ENCODE assay signal across 8 cellular contexts in genomic region chr1:923131-923990, GRCh38. TPM values are rescaled to one million over a fixed set of nuclear protein-coding genes. Genes with fewer than 3 reads are reported as not detected.
A peak's percentile ranks its signal among the peaks of the same experiment; 100 is the strongest.
DNase-seq lines count a peak whose midpoint lies in the region; ATAC-seq and TF ChIP-seq lines count a peak whose summit lies in the region.

Gene SAMD11, plus strand, starts transcription at chr1:923923. Its CDS starts 509 bp downstream, at chr1:924432.

- no peaks in the 10 kb centered on the region for H3K9me3 ChIP-seq in lower lobe of right lung

- no peak for TF ChIP-seq CTCF in lower lobe of right lung (IDR thresholded peaks at IDR 0.05)

- H3K27ac ChIP-seq in lower lobe of right lung: no peak within 1 kb of the TSS

- H3K4me1 ChIP-seq in lower lobe of right lung: peaks cover 38% of the 10 kb centered on the region

- intact Hi-C loops in lower lobe of right lung (cut with DNase I): no loop called here

- H3K36me3 ChIP-seq in lower lobe of right lung: no peaks in the 10 kb centered on the region

- peak; percentile 87 for DNase-seq in GM03348 (ENCODE audit: low spot score)
- DNase-seq in NCI-H2171 treated with DMSO at 0.1 percent for 48 hours (lab: John Stamatoyannopoulos, UW): peak; percentile 54
- peak; percentile 63 to 66 for DNase-seq in activated CD4-positive, alpha-beta T cell treated with anti-CD3 and anti-CD28 coated beads, Interleukin-2, amount 50 U/mL, for 48 hours
- DNase-seq in effector CD4-positive, alpha-beta T cell: peak; percentile 43
- peak; percentile 83 for DNase-seq in lower lobe of right lung
- DNase-seq in stimulated activated CD4-positive, alpha-beta T cell treated with anti-CD3 and anti-CD28 coated beads, TNF-alpha, amount 100 ng/mL, for 24 hours (ENCODE audit: low read depth in 3 of 3): peak in 2 of 3 experiments; percentile 38 to 51

- H3K4me3 ChIP-seq in lower lobe of right lung: peak within 1 kb of the TSS; percentile 53

- ATAC-seq in lower lobe of right lung (peak; percentile 53 to 67), GM21825 (IDR thresholded peaks at IDR 0.05; ENCODE audit: unreplicated experiment) (no peak), GM21723 (IDR thresholded peaks at IDR 0.05; ENCODE audit: unreplicated experiment) (no peak)

- H3K27me3 ChIP-seq in lower lobe of right lung (ENCODE audit: low read depth): peaks cover 88% of the 10 kb centered on the region

RNA-seq across cellular contexts. Expression of gene SAMD11, which starts in this region (rescaled TPM):
- total RNA-seq in lower lobe of right lung: 2.2 TPM

Comparison
In these comparisons a context has a peak if more than half of its experiments do, and no peak if none do; other contexts are left out.
1. ATAC-seq: peak in lower lobe of right lung (2 of 2); none in GM21825 (single experiment) and GM21723 (single experiment).
2. Peak in every context shown above with its lines, with median percentiles within 50 percentile points of each other: DNase-seq.